In genomic region chr7:155648752-155649339, GRCh38 we compare ENCODE assay signal across 2 cellular contexts.
TF ChIP-seq lines count a peak whose summit lies in the region.

No MANE protein-coding gene starts in this region.

TF ChIP-seq in HEK293, 187 proteins besides CTCF, POLR2A, EP300 and RAD21:
- TF ChIP-seq ZNF24 (tag by site-specific recombination; IDR thresholded peaks at IDR 0.05) (no peak), KLF16 (tag by site-specific recombination; IDR thresholded peaks at IDR 0.05) (no peak), ZNF791 (tag by site-specific recombination; IDR thresholded peaks at IDR 0.05) (peak; percentile 97), BCL11B (tag by site-specific recombination; IDR thresholded peaks at IDR 0.05; ENCODE audit: low read depth) (no peak), ATF2 (tag by site-specific recombination; IDR thresholded peaks at IDR 0.05; ENCODE audit: low read depth) (no peak), MZF1 (tag by site-specific recombination; IDR thresholded peaks at IDR 0.05; ENCODE audit: borderline replicate concordance) (no peak), ZNF610 (tag by site-specific recombination; IDR thresholded peaks at IDR 0.05; ENCODE audit: borderline replicate concordance) (0 out of 2 replicates have a peak, but pooled peaks have one; percentile 15), ZSCAN4 (tag by site-specific recombination; IDR thresholded peaks at IDR 0.05) (no peak), ZBTB8A (tag by site-specific recombination; IDR thresholded peaks at IDR 0.05) (no peak), PRDM1 (tag by site-specific recombination; IDR thresholded peaks at IDR 0.05) (no peak), ZNF580 (tag by site-specific recombination; IDR thresholded peaks at IDR 0.05) (no peak), SETDB1 (IDR thresholded peaks at IDR 0.05; ENCODE audit: insufficient read length, low read length) (peak; percentile 98), ZNF473 (tag by site-specific recombination; IDR thresholded peaks at IDR 0.05) (no peak), ZNF558 (tag by site-specific recombination; IDR thresholded peaks at IDR 0.05) (peak; percentile 100), ZIC2 (tag by site-specific recombination; IDR thresholded peaks at IDR 0.05) (no peak), FEZF1 (tag by site-specific recombination; IDR thresholded peaks at IDR 0.05) (no peak), ZNF10 (tag by site-specific recombination; IDR thresholded peaks at IDR 0.05) (no peak), ZFHX2 (tag by site-specific recombination; conservative IDR thresholded peaks at IDR 0.05) (no peak), ZNF274 (IDR thresholded peaks at IDR 0.05; ENCODE audit: low read length) (no peak), ZNF274 (tag by site-specific recombination; IDR thresholded peaks at IDR 0.05; ENCODE audit: borderline replicate concordance) (no peak), ZNF133 (tag by site-specific recombination; IDR thresholded peaks at IDR 0.05) (no peak), OSR2 (tag by site-specific recombination; IDR thresholded peaks at IDR 0.05) (no peak), ZNF132 (tag by site-specific recombination; IDR thresholded peaks at IDR 0.05; ENCODE audit: borderline replicate concordance) (no peak)
TF ChIP-seq in HEK293: peak in this region for 4.

TF ChIP-seq in K562, 482 proteins besides CTCF, POLR2A, EP300 and RAD21 (continues in another document):
- TF ChIP-seq MAZ (CRISPR knock-in tag; conservative IDR thresholded peaks at IDR 0.05 in 1 of 2, IDR thresholded peaks at IDR 0.05 in 1 of 2): no peak
- no peak for TF ChIP-seq MCM7 (IDR thresholded peaks at IDR 0.05)
- no peak for TF ChIP-seq PML (IDR thresholded peaks at IDR 0.05; ENCODE audit: low read length)
- TF ChIP-seq ARID3A (IDR thresholded peaks at IDR 0.05; ENCODE audit: borderline replicate concordance, low read depth, low read length): no peak
- TF ChIP-seq ARHGAP35 (IDR thresholded peaks at IDR 0.05; ENCODE audit: partially characterized antibody): no peak
- peak; percentile 63; the same call in 1 of the 2 replicates for TF ChIP-seq ZNF280B (CRISPR knock-in tag; IDR thresholded peaks at IDR 0.05)
- no peak for TF ChIP-seq GTF3C2 (IDR thresholded peaks at IDR 0.05; ENCODE audit: borderline replicate concordance, extremely low read depth, insufficient read length)
- TF ChIP-seq EGR1 (conservative IDR thresholded peaks at IDR 0.05): 0 out of 2 replicates have a peak, but pooled peaks have one; percentile 12
- TF ChIP-seq ZC3H8 (IDR thresholded peaks at IDR 0.05): no peak
- no peak for TF ChIP-seq ZNF695 (CRISPR knock-in tag; IDR thresholded peaks at IDR 0.05)
- 0 out of 2 replicates have a peak, but pooled peaks have one; percentile 17 for TF ChIP-seq SUPT5H (IDR thresholded peaks at IDR 0.05)
- TF ChIP-seq FOXA1 (IDR thresholded peaks at IDR 0.05; ENCODE audit: borderline replicate concordance): no peak
- no peak for TF ChIP-seq POLR2G (IDR thresholded peaks at IDR 0.05; ENCODE audit: low read depth, low read length)
- no peak for TF ChIP-seq RNF2 (IDR thresholded peaks at IDR 0.05)
- TF ChIP-seq ZBTB7A (IDR thresholded peaks at IDR 0.05; ENCODE audit: borderline replicate concordance, control insufficient read depth, low read depth, low read length): no peak
- TF ChIP-seq ZNF146 (CRISPR knock-in tag; IDR thresholded peaks at IDR 0.05; ENCODE audit: unreplicated experiment): no peak
- no peak for TF ChIP-seq SRSF1 (IDR thresholded peaks at IDR 0.05; ENCODE audit: low read depth, low read length)
- TF ChIP-seq HNRNPK (IDR thresholded peaks at IDR 0.05; ENCODE audit: low read depth, low read length, poor library complexity, severe bottlenecking): no peak
- TF ChIP-seq ZNF347 (CRISPR knock-in tag; IDR thresholded peaks at IDR 0.05; ENCODE audit: low read depth): no peak
- no peak for TF ChIP-seq THRB (CRISPR knock-in tag; conservative IDR thresholded peaks at IDR 0.05)
- TF ChIP-seq RUNX1 (IDR thresholded peaks at IDR 0.05; ENCODE audit: low read depth): no peak
- no peak for TF ChIP-seq MXI1 (IDR thresholded peaks at IDR 0.05; ENCODE audit: low read depth, low read length)
- no peak for TF ChIP-seq RBM34 (IDR thresholded peaks at IDR 0.05; ENCODE audit: borderline replicate concordance, insufficient read depth, low read length)
- no peak for TF ChIP-seq ZNF133 (CRISPR knock-in tag; IDR thresholded peaks at IDR 0.05)
- no peak for TF ChIP-seq NR1H2 (CRISPR knock-in tag; IDR thresholded peaks at IDR 0.05)
- no peak for TF ChIP-seq ZNF140 (CRISPR knock-in tag; IDR thresholded peaks at IDR 0.05)
- TF ChIP-seq ZNF239 (CRISPR knock-in tag; IDR thresholded peaks at IDR 0.05): no peak
- no peak for TF ChIP-seq ZNF174 (CRISPR knock-in tag; IDR thresholded peaks at IDR 0.05)
- no peak for TF ChIP-seq HCFC1 (IDR thresholded peaks at IDR 0.05; ENCODE audit: low read depth, low read length)
- TF ChIP-seq GABPA (tag; conservative IDR thresholded peaks at IDR 0.05; ENCODE audit: low read depth): no peak
- TF ChIP-seq PTRF (tag; IDR thresholded peaks at IDR 0.05): no peak
- no peak for TF ChIP-seq ATF2 (CRISPR knock-in tag; IDR thresholded peaks at IDR 0.05)
- TF ChIP-seq ZSCAN29 (IDR thresholded peaks at IDR 0.05): no peak
- TF ChIP-seq KAT7 (CRISPR knock-in tag; IDR thresholded peaks at IDR 0.05; ENCODE audit: borderline replicate concordance): no peak
- TF ChIP-seq FUS (optimal IDR thresholded peaks at IDR 0.05; ENCODE audit: low read depth, low read length): no peak
- no peak for TF ChIP-seq SNRNP70 (optimal IDR thresholded peaks at IDR 0.05; ENCODE audit: low read depth, low read length)
- TF ChIP-seq USF2 (CRISPR knock-in tag; IDR thresholded peaks at IDR 0.05): no peak
- no peak for TF ChIP-seq ZNF583 (CRISPR knock-in tag; IDR thresholded peaks at IDR 0.05)
- no peak for TF ChIP-seq KAT8 (IDR thresholded peaks at IDR 0.05; ENCODE audit: low read depth)
- TF ChIP-seq NELFE (IDR thresholded peaks at IDR 0.05; ENCODE audit: insufficient read depth, insufficient read length): no peak
- TF ChIP-seq ZBTB9 (CRISPR knock-in tag; IDR thresholded peaks at IDR 0.05): no peak
- TF ChIP-seq MAFG (tag; conservative IDR thresholded peaks at IDR 0.05): no peak
- TF ChIP-seq ZNF224 (CRISPR knock-in tag; IDR thresholded peaks at IDR 0.05): no peak
- peak; percentile 93 for TF ChIP-seq XRCC3 (IDR thresholded peaks at IDR 0.05)
- no peak for TF ChIP-seq ZNF780A (CRISPR knock-in tag; IDR thresholded peaks at IDR 0.05)
- TF ChIP-seq CBX1 (IDR thresholded peaks at IDR 0.05; ENCODE audit: low read depth): no peak; the same call in 1 of the 2 replicates
- TF ChIP-seq ATF1 (CRISPR knock-in tag; IDR thresholded peaks at IDR 0.05): no peak
- TF ChIP-seq ATF1 (tag; IDR thresholded peaks at IDR 0.05): no peak
- TF ChIP-seq STAT5B (CRISPR knock-in tag; IDR thresholded peaks at IDR 0.05): no peak
- no peak for TF ChIP-seq ZNF551 (CRISPR knock-in tag; IDR thresholded peaks at IDR 0.05)
- TF ChIP-seq RNF219 (CRISPR knock-in tag; IDR thresholded peaks at IDR 0.05): no peak
- no peak for TF ChIP-seq CSDE1 (IDR thresholded peaks at IDR 0.05)
- TF ChIP-seq ASH1L (IDR thresholded peaks at IDR 0.05; ENCODE audit: borderline replicate concordance, low read depth, partially characterized antibody): no peak
- TF ChIP-seq GATAD2B (IDR thresholded peaks at IDR 0.05; ENCODE audit: borderline replicate concordance): no peak
- TF ChIP-seq SREBF2 (CRISPR knock-in tag; IDR thresholded peaks at IDR 0.05): no peak
